Comparison of ENCODE assay signal across 7 cellular contexts in the genomic region with DNA sequence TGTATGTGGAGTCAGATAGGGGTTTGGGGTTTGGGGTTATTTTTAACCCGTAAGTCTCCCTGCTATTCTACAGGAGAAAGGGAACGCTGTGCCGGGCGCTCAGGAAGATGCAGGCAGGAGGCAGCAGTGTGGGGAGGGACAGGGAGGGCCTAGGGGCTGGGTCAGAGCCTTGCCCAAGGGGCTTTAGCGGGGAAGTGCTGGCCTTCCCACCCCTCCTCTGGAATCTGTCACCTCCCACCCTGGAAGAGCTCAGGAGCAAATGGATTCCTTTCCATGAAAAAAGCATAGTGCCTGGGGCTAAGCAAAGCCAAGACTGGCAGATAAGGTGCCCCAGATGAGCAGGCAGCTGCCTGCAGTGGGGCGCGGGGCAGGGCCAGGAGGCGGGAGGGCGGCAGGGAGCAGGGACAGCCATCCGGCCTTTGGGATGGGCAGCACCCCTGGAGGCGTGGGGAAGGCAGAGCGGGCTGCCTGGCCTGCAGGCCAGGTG. TPM values are rescaled to one million over a fixed set of nuclear protein-coding genes. Genes with fewer than 3 reads are reported as not detected.
A peak's percentile ranks its signal among the peaks of the same experiment; 100 is the strongest.
DNase-seq lines count a peak whose midpoint lies in the region; ATAC-seq and TF ChIP-seq lines count a peak whose summit lies in the region.

No MANE protein-coding gene starts in this region.

- H3K36me3 ChIP-seq in endodermal cell (ENCODE audit: control insufficient read depth, insufficient read depth, low read length) (no peaks in the 10 kb centered on the region), mesodermal cell (ENCODE audit: control insufficient read depth, insufficient read depth, low read length) (no peaks in the 10 kb centered on the region), upper lobe of right lung (no peaks in the 10 kb centered on the region)

- H3K36me3 Mint-ChIP-seq in endodermal cell (ENCODE audit: low read depth) = no peaks in the 10 kb centered on the region

- H3K27ac ChIP-seq in endodermal cell (ENCODE audit: low read depth, low read length) = peak overlapping the region; percentile 58
- H3K27ac ChIP-seq in mesodermal cell (ENCODE audit: low read depth, low read length, severe bottlenecking) = peak overlapping the region; percentile 95
- H3K27ac ChIP-seq in upper lobe of right lung = peak overlapping the region; percentile 84

- DNase-seq in NCI-H460 (ENCODE audit: extremely low read depth, low read depth) (peak; percentile 85), endodermal cell (peak; percentile 95), upper lobe of right lung (no peak), inferior parietal cortex (ENCODE audit: extremely low spot score) (no peak)

- TF ChIP-seq CTCF in endodermal cell (conservative IDR thresholded peaks at IDR 0.05) (peak; percentile 55), upper lobe of right lung (IDR thresholded peaks at IDR 0.05) (no peak)

- H3K9me3 Mint-ChIP-seq in endodermal cell = peaks cover 7% of the 10 kb centered on the region

- no peaks in the 10 kb centered on the region for H3K27me3 Mint-ChIP-seq in endodermal cell (ENCODE audit: insufficient read depth)

- H3K27me3 ChIP-seq in endodermal cell (ENCODE audit: control insufficient read depth, insufficient read depth, low read length, poor library complexity, severe bottlenecking) (no peaks in the 10 kb centered on the region), upper lobe of right lung (no peaks in the 10 kb centered on the region)

- H3K4me1 ChIP-seq in endodermal cell (ENCODE audit: control insufficient read depth, insufficient read depth, low read length) = peaks cover 20% of the 10 kb centered on the region
- H3K4me1 ChIP-seq in mesodermal cell (ENCODE audit: control insufficient read depth, insufficient read depth, low read length, poor library complexity, severe bottlenecking) = peaks cover 58% of the 10 kb centered on the region
- peaks cover 39% of the 10 kb centered on the region for H3K4me1 ChIP-seq in upper lobe of right lung

- ATAC-seq in upper lobe of right lung (no peak), HG03565 (IDR thresholded peaks at IDR 0.05; ENCODE audit: unreplicated experiment) (no peak), HG03439 (IDR thresholded peaks at IDR 0.05; ENCODE audit: unreplicated experiment) (no peak)

- peaks cover 46% of the 10 kb centered on the region for H3K4me1 Mint-ChIP-seq in endodermal cell

- H3K4me3 Mint-ChIP-seq in endodermal cell = peak overlapping the region; percentile 48

- H3K9me3 ChIP-seq in endodermal cell (ENCODE audit: control insufficient read depth, low read length) (no peaks in the 10 kb centered on the region), mesodermal cell (ENCODE audit: control insufficient read depth, low read length) (no peaks in the 10 kb centered on the region), upper lobe of right lung (no peaks in the 10 kb centered on the region)

- peak overlapping the region; percentile 97 for H3K27ac Mint-ChIP-seq in endodermal cell

- H3K9ac ChIP-seq in endodermal cell (ENCODE audit: extremely low read depth, low read length, poor library complexity, severe bottlenecking) = peak overlapping the region; percentile 30

- intact Hi-C loops in upper lobe of right lung (cut with DNase I) = no loop called here

- WGBS in endodermal cell (ENCODE audit: insufficient coverage in 1 of 2, insufficient read length in 1 of 2), 2 experiments = 10 to 12% methylated on average over 6 to 12 of the region's 12 CpGs
- WGBS in mesodermal cell (ENCODE audit: insufficient coverage in 2 of 2), 2 experiments = 9 to 15% methylated on average over 12 of the region's 12 CpGs

- H3K4me3 ChIP-seq in endodermal cell (ENCODE audit: low read length) (peak overlapping the region; percentile 71), mesodermal cell (ENCODE audit: extremely low read depth, insufficient read depth, low read length, poor library complexity, severe bottlenecking) (peak overlapping the region; percentile 27), upper lobe of right lung (peak overlapping the region; percentile 19)

RNA-seq across cellular contexts. Expression of a gene that starts 7.3 kb away (rescaled TPM):
- total RNA-seq in NCI-H460 (2014; rRNA removed; shearing (Covaris generic)) = 58.0 and 61.3 TPM in 2 replicates
- 228 and 311 TPM in 2 replicates for polyA plus RNA-seq in NCI-H460 (2014; cell fraction: nucleus; rRNA removed)
- 100 to 1,000 TPM in 1 of 2 donors, 10 to 100 TPM in 1; 99.7 to 114 TPM for total RNA-seq in endodermal cell
- 35.2 TPM for polyA plus RNA-seq in endodermal cell (2013, experiment 1 of 2)
- 35.8 TPM for polyA plus RNA-seq in endodermal cell (2013, experiment 2 of 2)
- 58.2 TPM for polyA plus RNA-seq in mesodermal cell (2013, experiment 1 of 2)
- polyA plus RNA-seq in mesodermal cell (2013, experiment 2 of 2) = 54.6 TPM
- 117 TPM for total RNA-seq in upper lobe of right lung

RNA-seq across cellular contexts. Expression of a gene that starts 41.9 kb away (rescaled TPM):
- 13.0 and 19.8 TPM in 2 replicates for total RNA-seq in NCI-H460 (2014; rRNA removed; shearing (Covaris generic))
- polyA plus RNA-seq in NCI-H460 (2014; cell fraction: nucleus; rRNA removed) = 10.3 and 25.3 TPM in 2 replicates
- total RNA-seq in endodermal cell (10 to 100 TPM; 15.8 to 31.0 TPM), upper lobe of right lung (5.5 TPM)
- 16.1 TPM for polyA plus RNA-seq in endodermal cell (2013, experiment 1 of 2)
- polyA plus RNA-seq in endodermal cell (2013, experiment 2 of 2) = 14.1 TPM
- polyA plus RNA-seq in mesodermal cell (2013, experiment 1 of 2) = 20.2 TPM
- polyA plus RNA-seq in mesodermal cell (2013, experiment 2 of 2) = 18.6 TPM

Comparison
In these comparisons a context has a peak if more than half of its experiments do, and no peak if none do; other contexts are left out.
1. DNase-seq: peak in NCI-H460 (single experiment) and endodermal cell (single experiment); none in upper lobe of right lung (single experiment) and inferior parietal cortex (single experiment).
2. H3K4me3 ChIP-seq: peak in every context shown above with its lines; median percentile 71 in endodermal cell; 27 in mesodermal cell; 19 in upper lobe of right lung.
3. Peak in every context shown above with its lines, with median percentiles within 50 percentile points of each other: H3K27ac ChIP-seq.